8 cellular contexts compared by ENCODE assay signal in genomic region chr3:71579934-71580318, GRCh38. TPM values are rescaled to one million over a fixed set of nuclear protein-coding genes. Genes with fewer than 3 reads are reported as not detected.
A peak's percentile ranks its signal among the peaks of the same experiment; 100 is the strongest.
DNase-seq lines count a peak whose midpoint lies in the region; ATAC-seq and TF ChIP-seq lines count a peak whose summit lies in the region.

No MANE protein-coding gene starts in this region.

- TF ChIP-seq CTCF in AG10803 (conservative IDR thresholded peaks at IDR 0.05; ENCODE audit: low read length), result no peak

- no peak overlapping the region for H2BK15ac ChIP-seq in mesenchymal stem cell (ENCODE audit: low read depth, poor library complexity, severe bottlenecking)

- H4K8ac ChIP-seq in mesenchymal stem cell (ENCODE audit: low read length), result no peak overlapping the region

- no peak overlapping the region for H3K9ac ChIP-seq in HUES48 (ENCODE audit: low read depth, low read length)
- H3K9ac ChIP-seq in mesenchymal stem cell (ENCODE audit: low read length), result no peak overlapping the region

- H2BK120ac ChIP-seq in mesenchymal stem cell (ENCODE audit: low read depth, low read length), result no peak overlapping the region

- H3K23ac ChIP-seq in mesenchymal stem cell (ENCODE audit: low read length in 2 of 2), result no peak overlapping the region

- no peak overlapping the region for H2BK12ac ChIP-seq in mesenchymal stem cell (ENCODE audit: low read length in 2 of 2)

- H3K4me3 ChIP-seq in AG10803 (ENCODE audit: low read length) (peak overlapping the region; percentile 11), HUES48 (ENCODE audit: low read depth, low read length) (0 out of 2 replicates have a peak overlapping the region, but pooled peaks have one; percentile 6), mesenchymal stem cell (ENCODE audit: insufficient read depth in 1 of 2, low read depth in 1 of 2, low read length in 2 of 2) (no peak overlapping the region)

- no peaks in the 10 kb centered on the region for H3K9me3 Mint-ChIP-seq in activated naive CD4-positive, alpha-beta T cell treated with anti-CD3 and anti-CD28 coated beads, Interleukin-2, amount 50 U/mL, for 72 hours

- no peak overlapping the region for H2BK5ac ChIP-seq in mesenchymal stem cell (ENCODE audit: low read depth, low read length, poor library complexity, severe bottlenecking)

- no peak overlapping the region for H3K14ac ChIP-seq in mesenchymal stem cell (ENCODE audit: low read length in 2 of 2)

- H3K18ac ChIP-seq in mesenchymal stem cell (ENCODE audit: low read depth in 1 of 2, low read length in 2 of 2), result no peak overlapping the region

- peak overlapping the region; percentile 37 for H3K4me2 ChIP-seq in mesenchymal stem cell (ENCODE audit: low read length, poor library complexity, severe bottlenecking)

- H2AK5ac ChIP-seq in mesenchymal stem cell (ENCODE audit: low read length, severe bottlenecking), result peak overlapping the region; percentile 78

- ATAC-seq in activated naive CD4-positive, alpha-beta T cell treated with anti-CD3 and anti-CD28 coated beads, Interleukin-2, amount 50 U/mL, for 72 hours, result no peak
- no peak for ATAC-seq in GM18520 (IDR thresholded peaks at IDR 0.05; ENCODE audit: unreplicated experiment)

- H3K27ac ChIP-seq in HUES48 (ENCODE audit: low read depth, low read length) (no peak overlapping the region), mesenchymal stem cell (ENCODE audit: low read length, poor library complexity, severe bottlenecking) (peak overlapping the region; percentile 98)

- WGBS in mesenchymal stem cell, result 39% methylated on average over 3 of the region's 3 CpGs

- peak overlapping the region; percentile 5 to 100 for H3K27ac Mint-ChIP-seq in activated naive CD4-positive, alpha-beta T cell treated with anti-CD3 and anti-CD28 coated beads, Interleukin-2, amount 50 U/mL, for 72 hours

- H3K27me3 ChIP-seq in HUES48 (ENCODE audit: control insufficient read depth, insufficient read depth, low read length), result peaks cover 25% of the 10 kb centered on the region
- H3K27me3 ChIP-seq in mesenchymal stem cell (ENCODE audit: control insufficient read depth in 1 of 2, insufficient read depth in 1 of 2, low read length in 2 of 2), result no peaks in the 10 kb centered on the region

- H3K4me1 ChIP-seq in HUES48 (ENCODE audit: control insufficient read depth, insufficient read depth, low read length), result peaks cover 18% of the 10 kb centered on the region
- peaks cover 2% of the 10 kb centered on the region for H3K4me1 ChIP-seq in mesenchymal stem cell (ENCODE audit: control insufficient read depth, insufficient read depth, low read depth, low read length)

- peaks cover 9 to 43% of the 10 kb centered on the region in 2 donors for H3K36me3 Mint-ChIP-seq in activated naive CD4-positive, alpha-beta T cell treated with anti-CD3 and anti-CD28 coated beads, Interleukin-2, amount 50 U/mL, for 72 hours

- H4K91ac ChIP-seq in mesenchymal stem cell (ENCODE audit: low read length), result no peak overlapping the region

- DNase-seq in AG10803 (ENCODE audit: low read depth), result peak; percentile 25
- DNase-seq in activated naive CD4-positive, alpha-beta T cell treated with anti-CD3 and anti-CD28 coated beads, Interleukin-2, amount 50 U/mL, for 72 hours (ENCODE audit: low spot score in 2 of 2), result no peak
- DNase-seq in mesenchymal stem cell, result peak; percentile 16
- DNase-seq in mesenteric fat pad (ENCODE audit: low spot score), result no peak
- DNase-seq in LoVo (ENCODE audit: low spot score), result no peak
- DNase-seq in HPDE6-E6E7 (ENCODE audit: extremely low spot score), result no peak

- H3K9me3 ChIP-seq in HUES48 (ENCODE audit: control insufficient read depth, insufficient read depth, low read length) (no peaks in the 10 kb centered on the region), mesenchymal stem cell (ENCODE audit: control insufficient read depth, low read length) (no peaks in the 10 kb centered on the region)

- H3K4ac ChIP-seq in mesenchymal stem cell (ENCODE audit: low read depth in 1 of 2, low read length in 2 of 2), result no peak overlapping the region

- H3K36me3 ChIP-seq in HUES48 (ENCODE audit: control insufficient read depth, insufficient read depth, low read length) (no peaks in the 10 kb centered on the region), mesenchymal stem cell (ENCODE audit: control insufficient read depth in 1 of 2, insufficient read depth in 2 of 2, low read depth in 1 of 2, low read length in 2 of 2) (peaks cover 0 to under 1% of the 10 kb centered on the region in 2 experiments)

- no peak overlapping the region for H2AFZ ChIP-seq in mesenchymal stem cell (ENCODE audit: low read depth, low read length)

- H3K79me1 ChIP-seq in mesenchymal stem cell (replicated peaks; ENCODE audit: low read length, poor library complexity, severe bottlenecking), result no peaks in the 10 kb centered on the region

RNA-seq across cellular contexts. Expression of gene FOXP1, which starts 3.6 kb away (rescaled TPM):
- total RNA-seq in activated naive CD4-positive, alpha-beta T cell treated with anti-CD3 and anti-CD28 coated beads, Interleukin-2, amount 50 U/mL, for 72 hours, result 100 to 1,000 TPM; 119 to 199 TPM
- polyA plus RNA-seq in mesenchymal stem cell (2013, experiment 1 of 2), result 34.2 TPM
- polyA plus RNA-seq in mesenchymal stem cell (2013, experiment 2 of 2), result 34.5 TPM
- total RNA-seq in mesenteric fat pad, result 74.2 TPM

Comparison
In these comparisons a context has a peak if more than half of its experiments do, and no peak if none do; other contexts are left out.
1. DNase-seq: peak in AG10803 (single experiment) and mesenchymal stem cell (single experiment); none in activated naive CD4-positive, alpha-beta T cell treated with anti-CD3 and anti-CD28 coated beads, Interleukin-2, amount 50 U/mL, for 72 hours (0 of 2), mesenteric fat pad (single experiment), LoVo (single experiment) and HPDE6-E6E7 (single experiment).
2. H3K4me3 ChIP-seq: peak in AG10803 (single experiment) and HUES48 (single experiment); none in mesenchymal stem cell (0 of 2).